In the genomic region with DNA sequence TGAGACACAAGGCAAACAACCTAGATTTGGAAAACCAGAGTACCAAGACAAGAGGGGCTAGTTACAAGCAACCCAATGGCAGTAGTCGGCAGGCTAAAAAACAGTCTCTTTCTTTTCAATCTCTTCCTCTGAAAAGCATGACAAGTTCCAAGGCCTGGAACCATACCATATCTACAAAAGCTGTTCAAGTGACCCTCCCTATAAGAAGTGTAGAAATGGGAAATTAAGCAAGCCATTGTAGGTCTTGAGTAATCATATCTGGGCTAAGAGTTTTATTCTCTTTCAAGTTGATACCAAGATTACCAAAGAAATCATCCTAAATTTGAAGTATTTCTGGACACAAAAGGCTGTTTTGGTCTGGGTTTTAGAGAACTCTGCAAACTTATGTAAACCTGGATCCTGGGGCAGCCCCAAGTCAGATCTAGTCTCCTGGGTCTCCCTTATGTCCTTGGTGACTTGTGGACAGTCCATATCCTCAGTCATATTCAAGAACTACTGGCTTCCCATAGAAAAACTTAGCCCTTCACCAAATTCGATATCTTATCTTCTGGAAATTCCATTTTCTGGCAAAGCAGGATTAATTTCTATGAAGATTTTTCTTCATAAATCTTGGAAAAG, we compare ENCODE assay signal across 15 cellular contexts. TPM values are rescaled to one million over a fixed set of nuclear protein-coding genes. Genes with fewer than 3 reads are reported as not detected.
"Had no signal": no experiment of that assay in that cellular context is flagged by ENCODE, and none has a peak within 500 bp of the region (broad histone marks: within the 10 kb centered on the region; RNA-seq: fewer than 3 reads in every experiment).

No MANE protein-coding gene starts in this region.

- H3K4me3 Mint-ChIP-seq: activated CD4-positive, alpha-beta memory T cell treated with anti-CD3 and anti-CD28 coated beads, Interleukin-2, amount 10 ng/mL, durations not matched to agents 7 days and 5 days; activated T-cell treated with anti-CD3 and anti-CD28 coated beads, Interleukin-2, amount 50 U/mL, for 72 hours; central memory CD8-positive, alpha-beta T cell; natural killer cell treated with Interleukin-12 subunit alpha and Interleukin-12 subunit beta and Interleukin-15 and Interleukin-18, amount 100 ng/mL, for 72 hours; stimulated activated effector memory CD8-positive, alpha-beta T cell treated with anti-CD3 and anti-CD28 coated beads, Interleukin-12 subunit alpha, Interleukin-12 subunit beta, amount 100 ng/mL, for 72 hours; type B pancreatic cell had no signal

- H3K36me3 Mint-ChIP-seq: natural killer cell treated with Interleukin-12 subunit alpha and Interleukin-12 subunit beta and Interleukin-15 and Interleukin-18, amount 100 ng/mL, for 72 hours; stimulated activated effector memory CD8-positive, alpha-beta T cell treated with anti-CD3 and anti-CD28 coated beads, Interleukin-12 subunit alpha, Interleukin-12 subunit beta, amount 100 ng/mL, for 72 hours; type B pancreatic cell had no signal

- DNase-seq: activated CD4-positive, alpha-beta memory T cell treated with anti-CD3 and anti-CD28 coated beads, Interleukin-2, amount 10 ng/mL, durations not matched to agents 7 days and 5 days; activated gamma-delta T cell treated with Interleukin-2 at 50 U/mL for 16 hours; activated T-cell treated with anti-CD3 and anti-CD28 coated beads, Interleukin-2, amount 50 U/mL, for 72 hours; effector memory CD4-positive, alpha-beta T cell; foreskin fibroblast; head of caudate nucleus; mesenchymal stem cell; T-helper 9 cell had no signal

- H3K4me1 Mint-ChIP-seq: activated CD4-positive, alpha-beta memory T cell treated with anti-CD3 and anti-CD28 coated beads, Interleukin-2, amount 10 ng/mL, durations not matched to agents 7 days and 5 days; central memory CD8-positive, alpha-beta T cell; stimulated activated effector memory CD8-positive, alpha-beta T cell treated with anti-CD3 and anti-CD28 coated beads, Interleukin-12 subunit alpha, Interleukin-12 subunit beta, amount 100 ng/mL, for 72 hours had no signal

- ATAC-seq: activated T-cell treated with anti-CD3 and anti-CD28 coated beads, Interleukin-2, amount 50 U/mL, for 72 hours; natural killer cell treated with Interleukin-12 subunit alpha and Interleukin-12 subunit beta and Interleukin-15 and Interleukin-18, amount 100 ng/mL, for 72 hours; stimulated activated effector memory CD8-positive, alpha-beta T cell treated with anti-CD3 and anti-CD28 coated beads, Interleukin-12 subunit alpha, Interleukin-12 subunit beta, amount 100 ng/mL, for 72 hours had no signal

- H3K27ac ChIP-seq: SJSA1, VCaP had no signal

- H3K36me3 ChIP-seq: SJSA1 had no signal

- H3K27me3 ChIP-seq: SJSA1 had no signal

- H3K9me3 ChIP-seq: SJSA1 had no signal

- H3K4me1 ChIP-seq: SJSA1 had no signal

- H3K4me3 ChIP-seq: SJSA1, skin epidermis had no signal

- H3K27ac Mint-ChIP-seq: activated CD4-positive, alpha-beta memory T cell treated with anti-CD3 and anti-CD28 coated beads, Interleukin-2, amount 10 ng/mL, durations not matched to agents 7 days and 5 days; activated T-cell treated with anti-CD3 and anti-CD28 coated beads, Interleukin-2, amount 50 U/mL, for 72 hours; natural killer cell treated with Interleukin-12 subunit alpha and Interleukin-12 subunit beta and Interleukin-15 and Interleukin-18, amount 100 ng/mL, for 72 hours; stimulated activated effector memory CD8-positive, alpha-beta T cell treated with anti-CD3 and anti-CD28 coated beads, Interleukin-12 subunit alpha, Interleukin-12 subunit beta, amount 100 ng/mL, for 72 hours; type B pancreatic cell had no signal

- H3K9me3 Mint-ChIP-seq: activated CD4-positive, alpha-beta memory T cell treated with anti-CD3 and anti-CD28 coated beads, Interleukin-2, amount 10 ng/mL, durations not matched to agents 7 days and 5 days; central memory CD8-positive, alpha-beta T cell; stimulated activated effector memory CD8-positive, alpha-beta T cell treated with anti-CD3 and anti-CD28 coated beads, Interleukin-12 subunit alpha, Interleukin-12 subunit beta, amount 100 ng/mL, for 72 hours; type B pancreatic cell had no signal

RNA-seq across cellular contexts. Expression of a gene that starts 24.7 kb away (rescaled TPM):
- total RNA-seq: activated CD4-positive, alpha-beta memory T cell treated with anti-CD3 and anti-CD28 coated beads, Interleukin-2, amount 10 ng/mL, durations not matched to agents 7 days and 5 days; activated T-cell treated with anti-CD3 and anti-CD28 coated beads, Interleukin-2, amount 50 U/mL, for 72 hours; natural killer cell treated with Interleukin-12 subunit alpha and Interleukin-12 subunit beta and Interleukin-15 and Interleukin-18, amount 100 ng/mL, for 72 hours had no signal
